In genomic region chr3:49016414-49017228, GRCh38 we compare ENCODE assay signal across 1 cellular context.
TF ChIP-seq lines count a peak whose summit lies in the region.

No MANE protein-coding gene starts in this region.

TF ChIP-seq in GM23338, 12 proteins besides CTCF, POLR2A, EP300 and RAD21 (continued from another document):
- no peak for TF ChIP-seq ZNF114 (CRISPR knock-in tag; IDR thresholded peaks at IDR 0.05)
- TF ChIP-seq EZH2 (IDR thresholded peaks at IDR 0.05; ENCODE audit: low read depth, unreplicated experiment), result no peak
- TF ChIP-seq ZNF462 (CRISPR knock-in tag; IDR thresholded peaks at IDR 0.05), result no peak
- no peak for TF ChIP-seq REST (IDR thresholded peaks at IDR 0.05; ENCODE audit: unreplicated experiment)
- no peak for TF ChIP-seq ETS1 (IDR thresholded peaks at IDR 0.05)
